In the genomic region with DNA sequence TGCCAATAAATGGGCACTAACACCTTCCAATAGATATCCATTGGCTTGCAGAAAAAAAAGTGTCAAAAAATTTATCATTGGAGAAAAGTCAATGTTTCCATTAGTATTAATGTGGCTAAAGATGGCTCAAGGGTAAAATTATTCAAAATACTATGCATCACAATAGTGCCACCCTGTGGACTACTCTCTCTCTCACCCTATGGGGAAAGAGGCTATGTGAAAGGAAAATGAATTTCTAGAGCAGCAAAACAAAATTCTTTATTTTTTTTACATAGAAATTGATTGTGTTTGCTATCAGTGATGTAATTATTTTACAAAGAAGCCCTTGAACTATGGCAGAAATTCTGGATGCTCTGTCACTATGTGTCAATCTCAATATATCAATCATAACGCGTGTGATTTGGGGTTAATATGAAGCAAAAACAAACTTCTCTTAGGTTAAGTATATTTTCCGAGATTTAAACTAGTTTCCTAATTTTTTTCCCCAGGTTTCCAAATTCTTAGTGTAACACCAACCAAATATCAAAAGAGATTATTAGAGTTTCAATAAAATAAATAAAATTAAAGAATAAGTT, we compare ENCODE assay signal across 8 cellular contexts.
DNase-seq lines count a peak whose midpoint lies in the region; ATAC-seq and TF ChIP-seq lines count a peak whose summit lies in the region.
"Not testable (repeated sequence)": the region's sequence is repeated elsewhere in the genome, so short reads cannot be mapped to it uniquely, and the experiment has no call there.

No MANE protein-coding gene starts in this region.

- H3K79me2 ChIP-seq in mammary epithelial cell (ENCODE audit: insufficient read depth, low read length): not testable (repeated sequence)

- H4K20me1 ChIP-seq in mammary epithelial cell (ENCODE audit: insufficient read depth, low read length): not testable (repeated sequence)

- H3K9ac ChIP-seq in mammary epithelial cell (ENCODE audit: insufficient read depth, low read length); mesenchymal stem cell (ENCODE audit: low read length): not testable (repeated sequence)

- H3K4me2 ChIP-seq in mammary epithelial cell (ENCODE audit: insufficient read depth, low read depth, low read length); mesenchymal stem cell (ENCODE audit: low read length, poor library complexity, severe bottlenecking): not testable (repeated sequence)

- TF ChIP-seq CTCF in AG09319 (IDR thresholded peaks at IDR 0.05; ENCODE audit: low read depth, low read length) (peak; percentile 21), GM12873 (IDR thresholded peaks at IDR 0.05; ENCODE audit: insufficient read depth, low read depth, low read length, missing control alignments) (peak; percentile 29), Peyer's patch (IDR thresholded peaks at IDR 0.05) (peak in 4 of 6 experiments; percentile 35 to 46 (median 38)), mammary epithelial cell (conservative IDR thresholded peaks at IDR 0.05 in 1 of 2, IDR thresholded peaks at IDR 0.05 in 1 of 2; ENCODE audit: extremely low read depth in 1 of 2, insufficient read depth in 1 of 2, low read depth in 1 of 2, low read length in 2 of 2) (peak; percentile 32 to 43), foreskin keratinocyte (conservative IDR thresholded peaks at IDR 0.05) (peak; percentile 71), spleen (IDR thresholded peaks at IDR 0.05 in 8 of 11, conservative IDR thresholded peaks at IDR 0.05 in 3 of 11) (peak in 7 of 11 experiments; percentile 7 to 63 (median 40))

- in situ Hi-C loops in mammary epithelial cell (cut with MboI; ENCODE audit: low sequenced_read_pairs in 2 of 2): not testable (repeated sequence)

- ATAC-seq in foreskin keratinocyte: peak; percentile 35

- H2BK12ac ChIP-seq in mesenchymal stem cell (ENCODE audit: low read length in 2 of 2): not testable (repeated sequence)

- intact Hi-C loops in mammary epithelial cell (cut with micrococcal nuclease): loop anchor here (2.0 to 5.0 kb wide), 2 partner anchors 48 to 622 kb away; no protein-coding TSS in a partner anchor
- intact Hi-C loops in spleen (cut with DNase I; ENCODE audit: low total_unique reads): not testable (repeated sequence)

- H3K4me1 ChIP-seq in Peyer's patch; foreskin keratinocyte; mesenchymal stem cell (ENCODE audit: control insufficient read depth, insufficient read depth, low read depth, low read length): not testable (repeated sequence)
- peaks cover 12% of the 10 kb centered on the region for H3K4me1 ChIP-seq in mammary epithelial cell (ENCODE audit: insufficient read depth, low read length)
- peaks cover 0 to 21% (median 11%) of the 10 kb centered on the region in 6 donors for H3K4me1 ChIP-seq in spleen

- not testable (repeated sequence) for H2BK15ac ChIP-seq in mesenchymal stem cell (ENCODE audit: low read depth, poor library complexity, severe bottlenecking)

- not testable (repeated sequence) for H4K91ac ChIP-seq in mesenchymal stem cell (ENCODE audit: low read length)

- not testable (repeated sequence) for H3K36me3 ChIP-seq in Peyer's patch; mammary epithelial cell (ENCODE audit: insufficient read depth, low read length); mesenchymal stem cell (ENCODE audit: control insufficient read depth in 1 of 2, insufficient read depth in 2 of 2, low read depth in 1 of 2, low read length in 2 of 2); spleen

- not testable (repeated sequence) for BruUV-seq in mammary epithelial cell (replicated peaks; lab: Mats Ljungman, UMichigan)

- DNase-seq in AG09319 (ENCODE audit: extremely low read depth, low read depth); Peyer's patch; mammary epithelial cell; foreskin keratinocyte; spleen: not testable (repeated sequence)
- DNase-seq in NAMALWA (ENCODE audit: low spot score): peak; percentile 6
- DNase-seq in mesenchymal stem cell: peak; percentile 11

- H3K79me1 ChIP-seq in mesenchymal stem cell (replicated peaks; ENCODE audit: low read length, poor library complexity, severe bottlenecking): not testable (repeated sequence)

- not testable (repeated sequence) for H3K27ac ChIP-seq in Peyer's patch; mammary epithelial cell (ENCODE audit: insufficient read depth, low read depth, low read length); foreskin keratinocyte; mesenchymal stem cell (ENCODE audit: low read length, poor library complexity, severe bottlenecking); spleen

- H2AK5ac ChIP-seq in mesenchymal stem cell (ENCODE audit: low read length, severe bottlenecking): not testable (repeated sequence)

- H2BK120ac ChIP-seq in mesenchymal stem cell (ENCODE audit: low read depth, low read length): not testable (repeated sequence)

- not testable (repeated sequence) for TF ChIP-seq POLR2A in Peyer's patch (IDR thresholded peaks at IDR 0.05); spleen (IDR thresholded peaks at IDR 0.05)

- H3K4ac ChIP-seq in mesenchymal stem cell (ENCODE audit: low read depth in 1 of 2, low read length in 2 of 2): not testable (repeated sequence)

- not testable (repeated sequence) for H3K9me3 ChIP-seq in Peyer's patch; mammary epithelial cell (replicated peaks; ENCODE audit: insufficient read depth, low read length); mesenchymal stem cell (ENCODE audit: control insufficient read depth, low read length); spleen

- not testable (repeated sequence) for H3K14ac ChIP-seq in mesenchymal stem cell (ENCODE audit: low read length in 2 of 2)

- CTCF ChIA-PET in mammary epithelial cell (lab: Charles Lee; ENCODE audit: low non-redundant PET): not testable (repeated sequence)

- dilution Hi-C loops in mammary epithelial cell (cut with HindIII; ENCODE audit: low sequenced_read_pairs): not testable (repeated sequence)

- H3K4me3 ChIP-seq in Peyer's patch; mammary epithelial cell (replicated peaks in 1 of 3; ENCODE audit: insufficient read depth in 1 of 3, low read depth in 2 of 3, low read length in 3 of 3); mesenchymal stem cell (ENCODE audit: insufficient read depth in 1 of 2, low read depth in 1 of 2, low read length in 2 of 2); spleen: not testable (repeated sequence)

- not testable (repeated sequence) for H3K27me3 ChIP-seq in Peyer's patch; mammary epithelial cell (ENCODE audit: insufficient read depth, low read length)
- H3K27me3 ChIP-seq in foreskin keratinocyte (peaks cover 23% of the 10 kb centered on the region), mesenchymal stem cell (ENCODE audit: control insufficient read depth in 1 of 2, insufficient read depth in 1 of 2, low read length in 2 of 2) (peaks cover 10 to 25% of the 10 kb centered on the region in 2 experiments), spleen (replicated peaks in 1 of 7) (peaks cover 0 to 50% (median 31%) of the 10 kb centered on the region in 7 donors)

- H2AFZ ChIP-seq in mammary epithelial cell (ENCODE audit: low read depth, low read length); mesenchymal stem cell (ENCODE audit: low read depth, low read length): not testable (repeated sequence)

- not testable (repeated sequence) for H4K8ac ChIP-seq in mesenchymal stem cell (ENCODE audit: low read length)

- not testable (repeated sequence) for H3K23ac ChIP-seq in mesenchymal stem cell (ENCODE audit: low read length in 2 of 2)

- 69% methylated on average over 3 of the region's 3 CpGs for WGBS in mammary epithelial cell (ENCODE audit: low coverage, missing lambda C conversion rate)
- no CpG with 5 or more reads among the region's 3 CpGs for WGBS in mesenchymal stem cell
- 72 to 79% (median 78%) methylated on average over 3 of the region's 3 CpGs for WGBS in spleen, 5 donors

- H2BK5ac ChIP-seq in mesenchymal stem cell (ENCODE audit: low read depth, low read length, poor library complexity, severe bottlenecking): not testable (repeated sequence)

- H3K18ac ChIP-seq in mesenchymal stem cell (ENCODE audit: low read depth in 1 of 2, low read length in 2 of 2): not testable (repeated sequence)

Comparison
In these comparisons a context has a peak if more than half of its experiments do, and no peak if none do; other contexts are left out.
1. CTCF ChIP-seq: peak in every context shown above with its lines; median percentile 71 in foreskin keratinocyte; 40 in spleen; 38 in Peyer's patch; 38 in mammary epithelial cell; 29 in GM12873; 21 in AG09319.